ENCODE assay signal across 1 cellular context in the genomic region with DNA sequence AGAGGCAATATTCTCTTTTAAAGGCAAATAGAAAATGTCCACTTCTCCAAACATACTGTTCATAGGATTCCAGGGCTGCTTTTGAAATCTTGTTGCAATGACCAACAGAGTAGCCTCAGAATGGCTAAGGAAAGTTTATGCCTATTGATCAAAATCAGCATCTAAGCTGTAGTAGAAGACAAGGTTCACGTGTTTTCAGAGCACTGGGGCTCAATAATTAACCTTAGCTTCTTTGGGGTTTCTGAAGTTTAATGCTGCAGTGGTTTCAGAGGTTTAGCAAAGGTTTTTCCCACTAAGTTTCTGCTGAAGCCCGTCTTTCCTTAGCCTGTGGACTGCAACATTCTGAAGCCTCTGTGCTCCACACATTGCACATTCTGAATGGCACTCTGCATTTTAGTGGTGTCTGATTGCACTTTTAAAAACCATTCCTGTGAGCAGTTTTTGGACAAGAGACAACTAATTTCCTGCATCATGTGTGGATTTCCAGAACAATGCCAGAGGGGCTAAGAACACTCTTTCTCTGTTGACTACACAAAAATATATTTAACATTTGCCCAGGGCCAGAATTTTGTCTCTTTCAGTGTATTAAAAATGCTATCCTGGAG.
TF ChIP-seq lines count a peak whose summit lies in the region.

No MANE protein-coding gene starts in this region.

TF ChIP-seq in HepG2, 621 proteins besides CTCF, POLR2A, EP300 and RAD21 (continued from another document):
- TF ChIP-seq, protein P1, sequence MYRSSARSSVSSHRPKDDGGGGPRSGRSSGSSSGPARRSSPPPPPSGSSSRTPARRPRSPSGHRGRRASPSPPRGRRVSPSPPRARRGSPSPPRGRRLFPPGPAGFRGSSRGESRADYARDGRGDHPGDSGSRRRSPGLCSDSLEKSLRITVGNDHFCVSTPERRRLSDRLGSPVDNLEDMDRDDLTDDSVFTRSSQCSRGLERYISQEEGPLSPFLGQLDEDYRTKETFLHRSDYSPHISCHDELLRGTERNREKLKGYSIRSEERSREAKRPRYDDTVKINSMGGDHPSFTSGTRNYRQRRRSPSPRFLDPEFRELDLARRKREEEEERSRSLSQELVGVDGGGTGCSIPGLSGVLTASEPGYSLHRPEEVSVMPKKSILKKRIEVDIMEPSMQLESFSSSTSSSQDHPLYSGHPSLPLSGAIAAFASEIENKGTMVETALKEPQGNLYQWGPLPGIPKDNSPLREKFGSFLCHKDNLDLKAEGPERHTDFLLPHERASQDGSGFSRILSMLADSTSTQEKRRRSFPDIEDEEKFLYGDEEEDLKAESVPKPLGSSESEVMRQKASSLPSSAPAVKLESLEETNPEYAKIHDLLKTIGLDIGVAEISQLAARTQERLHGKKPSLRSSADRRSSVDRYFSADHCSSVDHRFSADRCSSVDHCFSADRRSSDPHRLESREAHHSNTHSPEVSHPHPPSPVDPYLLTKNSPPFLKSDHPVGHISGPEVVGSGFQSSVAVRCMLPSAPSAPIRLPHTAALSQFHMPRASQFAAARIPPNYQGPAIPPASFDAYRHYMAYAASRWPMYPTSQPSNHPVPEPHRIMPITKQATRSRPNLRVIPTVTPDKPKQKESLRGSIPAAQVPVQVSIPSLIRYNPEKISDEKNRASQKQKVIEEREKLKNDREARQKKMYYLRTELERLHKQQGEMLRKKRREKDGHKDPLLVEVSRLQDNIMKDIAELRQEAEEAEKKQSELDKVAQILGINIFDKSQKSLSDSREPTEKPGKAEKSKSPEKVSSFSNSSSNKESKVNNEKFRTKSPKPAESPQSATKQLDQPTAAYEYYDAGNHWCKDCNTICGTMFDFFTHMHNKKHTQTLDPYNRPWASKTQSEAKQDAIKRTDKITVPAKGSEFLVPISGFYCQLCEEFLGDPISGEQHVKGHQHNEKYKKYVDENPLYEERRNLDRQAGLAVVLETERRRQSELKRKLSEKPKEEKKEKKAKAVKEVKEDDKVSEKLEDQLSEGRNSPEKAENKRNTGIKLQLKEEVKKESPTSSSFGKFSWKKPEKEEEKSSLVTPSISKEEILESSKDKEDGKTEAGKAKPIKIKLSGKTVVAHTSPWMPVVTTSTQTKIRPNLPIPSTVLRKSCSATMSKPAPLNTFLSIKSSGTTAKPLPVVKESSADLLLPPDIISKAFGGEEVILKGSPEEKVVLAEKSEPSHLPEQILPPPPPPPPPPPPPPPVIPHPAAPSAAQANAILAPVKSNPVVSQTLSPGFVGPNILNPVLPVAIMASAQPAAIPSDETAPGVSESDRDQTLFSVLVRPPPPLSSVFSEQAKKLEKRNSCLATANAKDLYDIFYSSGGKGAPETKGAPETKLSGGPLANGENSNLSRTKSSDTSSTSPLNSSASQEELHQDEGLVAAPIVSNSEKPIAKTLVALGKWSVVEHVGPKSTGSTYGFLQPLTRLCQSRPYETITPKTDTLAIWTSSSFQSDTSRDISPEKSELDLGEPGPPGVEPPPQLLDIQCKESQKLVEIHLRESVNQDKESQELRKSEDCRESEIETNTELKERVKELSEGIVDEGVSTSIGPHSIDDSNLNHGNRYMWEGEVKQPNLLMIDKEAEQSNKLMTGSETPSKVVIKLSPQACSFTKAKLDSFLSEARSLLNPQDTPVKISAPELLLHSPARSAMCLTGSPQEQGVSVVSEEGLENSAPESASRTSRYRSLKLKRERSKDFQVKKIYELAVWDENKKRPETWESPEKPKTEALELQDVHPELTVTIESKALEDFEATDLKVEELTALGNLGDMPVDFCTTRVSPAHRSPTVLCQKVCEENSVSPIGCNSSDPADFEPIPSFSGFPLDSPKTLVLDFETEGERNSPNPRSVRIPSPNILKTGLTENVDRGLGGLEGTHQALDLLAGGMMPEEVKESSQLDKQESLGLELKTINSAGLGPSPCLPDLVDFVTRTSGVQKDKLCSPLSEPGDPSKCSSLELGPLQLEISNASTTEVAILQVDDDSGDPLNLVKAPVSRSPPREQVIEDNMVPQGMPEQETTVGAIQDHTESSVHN (CRISPR knock-in tag; IDR thresholded peaks at IDR 0.05): no peak
- TF ChIP-seq, protein P2, sequence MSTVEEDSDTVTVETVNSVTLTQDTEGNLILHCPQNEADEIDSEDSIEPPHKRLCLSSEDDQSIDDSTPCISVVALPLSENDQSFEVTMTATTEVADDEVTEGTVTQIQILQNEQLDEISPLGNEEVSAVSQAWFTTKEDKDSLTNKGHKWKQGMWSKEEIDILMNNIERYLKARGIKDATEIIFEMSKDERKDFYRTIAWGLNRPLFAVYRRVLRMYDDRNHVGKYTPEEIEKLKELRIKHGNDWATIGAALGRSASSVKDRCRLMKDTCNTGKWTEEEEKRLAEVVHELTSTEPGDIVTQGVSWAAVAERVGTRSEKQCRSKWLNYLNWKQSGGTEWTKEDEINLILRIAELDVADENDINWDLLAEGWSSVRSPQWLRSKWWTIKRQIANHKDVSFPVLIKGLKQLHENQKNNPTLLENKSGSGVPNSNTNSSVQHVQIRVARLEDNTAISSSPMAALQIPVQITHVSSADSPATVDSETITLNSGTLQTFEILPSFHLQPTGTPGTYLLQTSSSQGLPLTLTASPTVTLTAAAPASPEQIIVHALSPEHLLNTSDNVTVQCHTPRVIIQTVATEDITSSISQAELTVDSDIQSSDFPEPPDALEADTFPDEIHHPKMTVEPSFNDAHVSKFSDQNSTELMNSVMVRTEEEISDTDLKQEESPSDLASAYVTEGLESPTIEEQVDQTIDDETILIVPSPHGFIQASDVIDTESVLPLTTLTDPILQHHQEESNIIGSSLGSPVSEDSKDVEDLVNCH (CRISPR knock-in tag; IDR thresholded peaks at IDR 0.05): no peak
